Comparison of ENCODE assay signal across 8 cellular contexts in genomic region chr15:67253517-67254237, GRCh38. TPM values are rescaled to one million over a fixed set of nuclear protein-coding genes. Genes with fewer than 3 reads are reported as not detected.
A peak's percentile ranks its signal among the peaks of the same experiment; 100 is the strongest.
DNase-seq lines count a peak whose midpoint lies in the region; ATAC-seq, FAIRE-seq and TF ChIP-seq lines count a peak whose summit lies in the region.

No MANE protein-coding gene starts in this region.

- no peak for ATAC-seq in GM18868 (IDR thresholded peaks at IDR 0.05; ENCODE audit: unreplicated experiment)

- H3K9me3 ChIP-seq in mononuclear cell (ENCODE audit: low read depth, low read length), result no peaks in the 10 kb centered on the region

- no peak for TF ChIP-seq CTCF in GM06990 (IDR thresholded peaks at IDR 0.05; ENCODE audit: insufficient read depth, low read length, poor library complexity, severe bottlenecking)
- no peak for TF ChIP-seq CTCF in bronchial epithelial cell (IDR thresholded peaks at IDR 0.05; ENCODE audit: insufficient read depth, low read length, severe bottlenecking)

- DNase-seq in GM06990 (ENCODE audit: extremely low read depth, insufficient read length), result no peak
- DNase-seq in NAMALWA (ENCODE audit: low spot score), result peak; percentile 56
- peak; percentile 47 for DNase-seq in bronchial epithelial cell (ENCODE audit: low read depth)
- no peak for DNase-seq in NCI-H187 (lab: John Stamatoyannopoulos, UW)
- DNase-seq in cerebellar nuclear complex (lab: John Stamatoyannopoulos, UW), result no peak
- no peak for DNase-seq in activated CD8-positive, alpha-beta memory T cell treated with anti-CD3 and anti-CD28 coated beads for 24 hours

- H3K4me1 ChIP-seq in mononuclear cell (ENCODE audit: insufficient read depth, low read length), result peaks cover 20% of the 10 kb centered on the region

- no peaks in the 10 kb centered on the region for H3K36me3 ChIP-seq in GM06990 (ENCODE audit: control insufficient read depth, insufficient read depth, low read length)
- H3K36me3 ChIP-seq in bronchial epithelial cell (ENCODE audit: control insufficient read depth, insufficient read depth, low read length), result no peaks in the 10 kb centered on the region

- H3K4me3 ChIP-seq in GM06990 (replicated peaks; ENCODE audit: low read depth, low read length) (peak overlapping the region; percentile 84), bronchial epithelial cell (ENCODE audit: low read depth, low read length) (peak overlapping the region; percentile 84), mononuclear cell (ENCODE audit: low read length) (peak overlapping the region; percentile 85)

- no peaks in the 10 kb centered on the region; the same call in 1 of the 2 replicates for H3K27me3 ChIP-seq in GM06990 (replicated peaks; ENCODE audit: control insufficient read depth, insufficient read depth, low read length)
- H3K27me3 ChIP-seq in bronchial epithelial cell (ENCODE audit: control insufficient read depth, insufficient read depth, low read length), result no peaks in the 10 kb centered on the region
- no peaks in the 10 kb centered on the region for H3K27me3 ChIP-seq in mononuclear cell (ENCODE audit: insufficient read depth, low read length)

- no peak for FAIRE-seq in bronchial epithelial cell (lab: Jason Lieb, UNC)

RNA-seq across cellular contexts. Expression of gene AAGAB, which starts 0.8 kb away (rescaled TPM):
- total RNA-seq in bronchial epithelial cell (77.1 and 90.8 TPM in 2 replicates), mononuclear cell (26.6 TPM)

RNA-seq across cellular contexts. Expression of gene IQCH, which starts 0.9 kb away (rescaled TPM):
- 1.1 and 2.9 TPM in 2 replicates for total RNA-seq in bronchial epithelial cell
- total RNA-seq in mononuclear cell, result 0.42 TPM

Comparison
In these comparisons a context has a peak if more than half of its experiments do, and no peak if none do; other contexts are left out.
1. DNase-seq: peak in NAMALWA (single experiment) and bronchial epithelial cell (single experiment); none in GM06990 (single experiment), NCI-H187 (0 of 2), cerebellar nuclear complex (0 of 2) and activated CD8-positive, alpha-beta memory T cell treated with anti-CD3 and anti-CD28 coated beads for 24 hours (single experiment).
2. Peak in every context shown above with its lines, with median percentiles within 50 percentile points of each other: H3K4me3 ChIP-seq.